In the genomic region with DNA sequence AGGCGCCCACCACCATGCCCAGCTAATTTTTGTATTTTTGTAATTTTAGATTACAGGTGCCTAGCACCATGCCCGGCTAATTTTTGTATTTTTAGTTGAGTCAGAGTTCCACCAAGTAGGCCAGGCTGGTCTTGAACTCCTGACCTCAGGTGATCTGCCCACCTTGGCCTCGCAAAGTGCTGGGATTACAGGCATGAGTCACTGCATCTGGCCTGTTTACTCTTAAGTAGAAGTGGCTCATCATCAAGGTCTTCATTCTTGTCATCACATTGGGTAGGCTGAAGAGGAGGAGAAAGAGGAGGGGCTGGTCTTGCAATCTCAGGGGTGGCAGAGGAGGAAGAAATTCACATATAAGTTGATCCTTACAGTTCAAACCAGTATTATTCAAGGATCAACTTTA, we compare ENCODE assay signal across 1 cellular context.
TF ChIP-seq lines count a peak whose summit lies in the region.

No MANE protein-coding gene starts in this region.

TF ChIP-seq in IMR-90, 13 proteins besides CTCF, POLR2A, EP300 and RAD21 (continued from another document):
- TF ChIP-seq, protein P1, sequence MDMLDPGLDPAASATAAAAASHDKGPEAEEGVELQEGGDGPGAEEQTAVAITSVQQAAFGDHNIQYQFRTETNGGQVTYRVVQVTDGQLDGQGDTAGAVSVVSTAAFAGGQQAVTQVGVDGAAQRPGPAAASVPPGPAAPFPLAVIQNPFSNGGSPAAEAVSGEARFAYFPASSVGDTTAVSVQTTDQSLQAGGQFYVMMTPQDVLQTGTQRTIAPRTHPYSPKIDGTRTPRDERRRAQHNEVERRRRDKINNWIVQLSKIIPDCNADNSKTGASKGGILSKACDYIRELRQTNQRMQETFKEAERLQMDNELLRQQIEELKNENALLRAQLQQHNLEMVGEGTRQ (IDR thresholded peaks at IDR 0.05; ENCODE audit: low read depth, low read length): no peak
- TF ChIP-seq SMC3 (IDR thresholded peaks at IDR 0.05; ENCODE audit: low read depth, low read length): no peak
- TF ChIP-seq CEBPB (IDR thresholded peaks at IDR 0.05; ENCODE audit: low read depth, low read length): no peak
- TF ChIP-seq RCOR1 (IDR thresholded peaks at IDR 0.05; ENCODE audit: insufficient replicate concordance, low read length): no peak
